23 cellular contexts compared by ENCODE assay signal in the genomic region with DNA sequence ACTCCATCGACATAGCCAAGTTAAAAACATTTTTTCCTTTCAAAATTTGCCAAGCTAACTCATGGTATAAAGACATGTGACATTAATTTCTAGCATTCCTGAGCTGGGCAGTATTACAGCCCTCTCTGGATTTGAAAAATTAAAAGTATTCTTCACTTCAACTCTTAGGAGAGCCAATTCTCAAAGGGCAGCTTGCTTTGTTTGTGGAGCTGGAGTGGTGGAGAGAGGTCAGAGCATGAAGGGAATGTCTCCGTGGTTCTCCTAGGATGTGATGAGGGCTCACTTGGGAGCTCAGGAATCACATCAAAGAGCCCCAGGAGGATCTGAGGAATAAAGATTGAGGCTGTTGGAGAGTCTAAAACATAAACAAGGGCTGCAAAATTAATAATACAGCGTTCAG. TPM values are rescaled to one million over a fixed set of nuclear protein-coding genes. Genes with fewer than 3 reads are reported as not detected.
"Had no signal": no experiment of that assay in that cellular context is flagged by ENCODE, and none has a peak within 500 bp of the region (broad histone marks: within the 10 kb centered on the region; RNA-seq: fewer than 3 reads in every experiment).

No MANE protein-coding gene starts in this region.

- H3K36me3 Mint-ChIP-seq: stimulated activated effector memory CD8-positive, alpha-beta T cell treated with anti-CD3 and anti-CD28 coated beads, Interleukin-12 subunit alpha, Interleukin-12 subunit beta, amount 100 ng/mL, for 72 hours had no signal

- H3K9me3 ChIP-seq: thyroid gland had no signal

- H3K36me3 ChIP-seq: esophagus muscularis mucosa, right atrium auricular region, suprapubic skin, thyroid gland, upper lobe of left lung had no signal

- DNase-seq: caudate nucleus; cortex of kidney; effector memory CD4-positive, alpha-beta T cell; foreskin keratinocyte; left colon; left ventricle myocardium superior; mesendoderm; naive B cell; small intestine; stimulated activated CD4-positive, alpha-beta T cell treated with anti-CD3 and anti-CD28 coated beads, Interleukin-2, amount 100 ng/mL, for 48 hours; stimulated activated CD8-positive, alpha-beta memory T cell treated with anti-CD3 and anti-CD28 coated beads, Interleukin-4, amount 100 ng/mL, for 48 hours; stimulated activated naive CD8-positive, alpha-beta T cell treated with anti-CD3 and anti-CD28 coated beads, Interleukin-15, Interleukin-2, amounts not matched to agents 100 U/mL and 50 U/mL, for 24 hours; upper lobe of left lung had no signal

- H3K27ac Mint-ChIP-seq: naive B cell; nephron; stimulated activated effector memory CD8-positive, alpha-beta T cell treated with anti-CD3 and anti-CD28 coated beads, Interleukin-12 subunit alpha, Interleukin-12 subunit beta, amount 100 ng/mL, for 72 hours had no signal

- ATAC-seq: foreskin keratinocyte; left colon; left ventricle myocardium superior; stimulated activated effector memory CD8-positive, alpha-beta T cell treated with anti-CD3 and anti-CD28 coated beads, Interleukin-12 subunit alpha, Interleukin-12 subunit beta, amount 100 ng/mL, for 72 hours; stimulated activated naive CD8-positive, alpha-beta T cell treated with anti-CD3 and anti-CD28 coated beads, Interleukin-15, Interleukin-2, amounts not matched to agents 100 U/mL and 50 U/mL, for 24 hours had no signal

- H3K27ac ChIP-seq: epithelial cell of prostate, esophagus muscularis mucosa, foreskin keratinocyte, hepatocyte, right atrium auricular region, suprapubic skin, thyroid gland had no signal

- H3K27me3 ChIP-seq: esophagus muscularis mucosa, foreskin keratinocyte, hepatocyte, right atrium auricular region, suprapubic skin, thyroid gland, upper lobe of left lung had no signal

- H3K79me2 ChIP-seq: hepatocyte had no signal

- H3K4me3 Mint-ChIP-seq: nephron; stimulated activated effector memory CD8-positive, alpha-beta T cell treated with anti-CD3 and anti-CD28 coated beads, Interleukin-12 subunit alpha, Interleukin-12 subunit beta, amount 100 ng/mL, for 72 hours had no signal

- H3K4me1 ChIP-seq: foreskin keratinocyte, right atrium auricular region, suprapubic skin, thyroid gland, upper lobe of left lung had no signal

- H2AFZ ChIP-seq: hepatocyte had no signal

- H3K4me3 ChIP-seq: esophagus muscularis mucosa, hepatocyte, right atrium auricular region, suprapubic skin, thyroid gland, upper lobe of left lung had no signal

- H3K4me1 Mint-ChIP-seq: naive B cell; stimulated activated effector memory CD8-positive, alpha-beta T cell treated with anti-CD3 and anti-CD28 coated beads, Interleukin-12 subunit alpha, Interleukin-12 subunit beta, amount 100 ng/mL, for 72 hours had no signal

- H3K4me2 ChIP-seq: hepatocyte had no signal

RNA-seq across cellular contexts. Expression of a gene that starts 46.9 kb away (rescaled TPM):
- total RNA-seq: foreskin keratinocyte, kidney epithelial cell, lung microvascular endothelial cell had no signal
- polyA plus RNA-seq: foreskin keratinocyte had no signal
